ENCODE assay signal across 25 cellular contexts in the genomic region with DNA sequence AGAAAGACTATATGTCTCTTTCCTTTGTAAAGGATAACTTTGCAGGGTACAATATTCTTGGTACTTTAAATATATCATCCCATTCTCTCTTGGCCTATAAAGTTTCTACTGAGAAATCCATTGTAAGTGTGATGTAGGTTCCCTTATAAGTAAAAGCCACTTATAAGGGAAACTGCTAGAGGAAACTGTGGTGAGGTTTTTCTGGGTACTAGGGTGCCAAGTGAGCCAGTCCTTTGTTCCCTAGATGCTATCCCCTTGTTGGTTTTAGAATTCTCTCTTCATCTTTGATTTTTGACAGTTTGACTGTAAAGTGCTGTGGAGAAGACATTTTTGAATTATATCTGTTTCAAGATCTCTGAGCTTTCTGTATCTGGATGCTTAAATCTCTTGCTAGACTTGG.
DNase-seq lines count a peak whose midpoint lies in the region; ATAC-seq and TF ChIP-seq lines count a peak whose summit lies in the region.
"Had no signal": no experiment of that assay in that cellular context is flagged by ENCODE, and none has a peak within 500 bp of the region (broad histone marks: within the 10 kb centered on the region; RNA-seq: fewer than 3 reads in every experiment).

No MANE protein-coding gene starts in this region.

- H3K27me3 ChIP-seq in DND-41 (ENCODE audit: insufficient read depth, low read length, poor library complexity), result no peaks in the 10 kb centered on the region
- H3K27me3 ChIP-seq: esophagus muscularis mucosa, SJSA1 had no signal

- CTCF ChIA-PET in activated CD4-positive, alpha-beta T cell treated with anti-CD3 and anti-CD28 coated beads for 36 hours (lab: Charles Lee), result no interaction called here

- TF ChIP-seq CTCF in DND-41 (IDR thresholded peaks at IDR 0.05; ENCODE audit: borderline replicate concordance, extremely low read depth, low read length, poor library complexity, severe bottlenecking) (no peak), endothelial cell (IDR thresholded peaks at IDR 0.05; ENCODE audit: unreplicated experiment) (no peak)

- no peak for DNase-seq in activated CD4-positive, alpha-beta T cell treated with anti-CD3 and anti-CD28 coated beads for 36 hours
- DNase-seq in activated CD4-positive, alpha-beta T cell treated with anti-CD3 and anti-CD28 coated beads for 4 hours, result no peak
- DNase-seq in DND-41 (peak; percentile 79), NCI-H1092 (lab: John Stamatoyannopoulos, UW) (no peak), endothelial cell (ENCODE audit: low spot score) (no peak)
- DNase-seq in activated naive CD8-positive, alpha-beta T cell treated with anti-CD3 and anti-CD28 coated beads, Interleukin-2, amount 10 ng/mL, durations not matched to agents 7 days and 5 days, result no peak
- DNase-seq: 8988T; activated CD8-positive, alpha-beta memory T cell treated with anti-CD3 and anti-CD28 coated beads for 24 hours; amygdala; foreskin melanocyte; GM23248; HFFc6; NCI-H1694; NCI-H2171; NCI-H524 treated with DMSO at 0.1 percent for 48 hours; nucleus accumbens; stimulated activated CD8-positive, alpha-beta memory T cell treated with anti-CD3 and anti-CD28 coated beads, Interleukin-4, amount 100 ng/mL, for 48 hours had no signal

- POLR2A ChIA-PET in activated CD4-positive, alpha-beta T cell treated with anti-CD3 and anti-CD28 coated beads for 36 hours (lab: Charles Lee), result no interaction called here
- POLR2A ChIA-PET in activated naive CD8-positive, alpha-beta T cell treated with anti-CD3 and anti-CD28 coated beads, Interleukin-2, amount 10 ng/mL, durations not matched to agents 7 days and 5 days (lab: Charles Lee), result interaction anchor here (0.9 kb wide), 1 partner anchor 133 kb away, joined by 3 read pairs; no protein-coding TSS in a partner anchor

- no peak overlapping the region for H3K4me3 Mint-ChIP-seq in activated CD4-positive, alpha-beta T cell treated with anti-CD3 and anti-CD28 coated beads for 36 hours
- no peak overlapping the region for H3K4me3 Mint-ChIP-seq in T-helper 1 cell treated with Interleukin-12 subunit alpha and Interleukin-12 subunit beta and Interleukin-4 antibody, amounts not matched to agents 30 μg/mL and 1 μg/mL, for 36 hours
- H3K4me3 Mint-ChIP-seq in activated naive CD8-positive, alpha-beta T cell treated with anti-CD3 and anti-CD28 coated beads, Interleukin-2, amount 10 ng/mL, durations not matched to agents 7 days and 5 days, result peak overlapping the region; percentile 40
- H3K4me3 Mint-ChIP-seq in endothelial cell (ENCODE audit: unreplicated experiment), result no peak overlapping the region
- H3K4me3 Mint-ChIP-seq: HFFc6, memory B cell, type B pancreatic cell had no signal

- H3K27ac ChIP-seq in DND-41 (ENCODE audit: low read length), result peak overlapping the region; percentile 85
- H3K27ac ChIP-seq: coronary artery, esophagus muscularis mucosa, GM23248, SJSA1 had no signal

- H3K9me3 ChIP-seq in DND-41 (ENCODE audit: insufficient read depth, low read length, severe bottlenecking), result peaks cover 13% of the 10 kb centered on the region
- H3K9me3 ChIP-seq: esophagus muscularis mucosa, SJSA1 had no signal

- H3K4me3 ChIP-seq in DND-41 (ENCODE audit: low read depth in 1 of 2, low read length in 2 of 2), result no peak overlapping the region
- H3K4me3 ChIP-seq: coronary artery, esophagus muscularis mucosa, GM23248, SJSA1 had no signal

- no peaks in the 10 kb centered on the region for H4K20me1 ChIP-seq in DND-41 (ENCODE audit: insufficient read depth, low read length)

- H3K9ac ChIP-seq in DND-41 (ENCODE audit: low read depth, low read length), result peak overlapping the region; percentile 36; the same call in 1 of the 2 replicates
- H3K9ac ChIP-seq: GM23248 had no signal

- peaks cover 3% of the 10 kb centered on the region; the same call in 1 of the 2 replicates for H3K36me3 ChIP-seq in DND-41 (ENCODE audit: insufficient read depth, low read length)
- H3K36me3 ChIP-seq: esophagus muscularis mucosa, SJSA1 had no signal

- H2AFZ ChIP-seq in DND-41 (ENCODE audit: low read depth, low read length), result no peak overlapping the region
- H2AFZ ChIP-seq: GM23248 had no signal

- no peaks in the 10 kb centered on the region for H3K36me3 Mint-ChIP-seq in activated CD4-positive, alpha-beta T cell treated with anti-CD3 and anti-CD28 coated beads for 36 hours (ENCODE audit: low read depth)
- H3K36me3 Mint-ChIP-seq in T-helper 1 cell treated with Interleukin-12 subunit alpha and Interleukin-12 subunit beta and Interleukin-4 antibody, amounts not matched to agents 30 μg/mL and 1 μg/mL, for 36 hours (ENCODE audit: low read depth), result peaks cover 9% of the 10 kb centered on the region
- peaks cover 57% of the 10 kb centered on the region for H3K36me3 Mint-ChIP-seq in activated naive CD8-positive, alpha-beta T cell treated with anti-CD3 and anti-CD28 coated beads, Interleukin-2, amount 10 ng/mL, durations not matched to agents 7 days and 5 days
- no peaks in the 10 kb centered on the region for H3K36me3 Mint-ChIP-seq in endothelial cell (ENCODE audit: low read depth, unreplicated experiment)
- H3K36me3 Mint-ChIP-seq: memory B cell, type B pancreatic cell had no signal

- H3K79me2 ChIP-seq in DND-41 (ENCODE audit: insufficient read depth, low read length), result no peaks in the 10 kb centered on the region

- peak overlapping the region; percentile 27; the same call in 1 of the 2 replicates for H3K4me2 ChIP-seq in DND-41 (ENCODE audit: insufficient read depth, low read length)

- peaks cover 33% of the 10 kb centered on the region for H3K4me1 ChIP-seq in DND-41 (ENCODE audit: insufficient read depth, low read length)
- H3K4me1 ChIP-seq: esophagus muscularis mucosa, SJSA1 had no signal

- ATAC-seq in activated CD4-positive, alpha-beta T cell treated with anti-CD3 and anti-CD28 coated beads for 36 hours, result peak; percentile 44
- ATAC-seq in DND-41 (ENCODE audit: insufficient read depth, low read depth), result peak; percentile 96
- ATAC-seq in activated naive CD8-positive, alpha-beta T cell treated with anti-CD3 and anti-CD28 coated beads, Interleukin-2, amount 10 ng/mL, durations not matched to agents 7 days and 5 days (ENCODE audit: low read depth), result peak; percentile 92
- ATAC-seq in GM21786 (IDR thresholded peaks at IDR 0.05; ENCODE audit: unreplicated experiment), result no peak

- peaks cover 2% of the 10 kb centered on the region for H3K9me3 Mint-ChIP-seq in activated CD4-positive, alpha-beta T cell treated with anti-CD3 and anti-CD28 coated beads for 36 hours (ENCODE audit: low read depth)
- H3K9me3 Mint-ChIP-seq in T-helper 1 cell treated with Interleukin-12 subunit alpha and Interleukin-12 subunit beta and Interleukin-4 antibody, amounts not matched to agents 30 μg/mL and 1 μg/mL, for 36 hours, result peaks cover 10% of the 10 kb centered on the region
- peaks cover 39% of the 10 kb centered on the region for H3K9me3 Mint-ChIP-seq in activated naive CD8-positive, alpha-beta T cell treated with anti-CD3 and anti-CD28 coated beads, Interleukin-2, amount 10 ng/mL, durations not matched to agents 7 days and 5 days
- H3K9me3 Mint-ChIP-seq in endothelial cell (ENCODE audit: unreplicated experiment), result no peaks in the 10 kb centered on the region
- H3K9me3 Mint-ChIP-seq: type B pancreatic cell had no signal

- H3K4me1 Mint-ChIP-seq in activated CD4-positive, alpha-beta T cell treated with anti-CD3 and anti-CD28 coated beads for 36 hours, result peaks cover 7% of the 10 kb centered on the region
- peaks cover 14% of the 10 kb centered on the region for H3K4me1 Mint-ChIP-seq in T-helper 1 cell treated with Interleukin-12 subunit alpha and Interleukin-12 subunit beta and Interleukin-4 antibody, amounts not matched to agents 30 μg/mL and 1 μg/mL, for 36 hours (ENCODE audit: low read depth)
- peaks cover 20% of the 10 kb centered on the region for H3K4me1 Mint-ChIP-seq in activated naive CD8-positive, alpha-beta T cell treated with anti-CD3 and anti-CD28 coated beads, Interleukin-2, amount 10 ng/mL, durations not matched to agents 7 days and 5 days
- H3K4me1 Mint-ChIP-seq in endothelial cell (ENCODE audit: unreplicated experiment), result no peaks in the 10 kb centered on the region

- H3K27me3 Mint-ChIP-seq in activated CD4-positive, alpha-beta T cell treated with anti-CD3 and anti-CD28 coated beads for 36 hours, result no peaks in the 10 kb centered on the region
- peaks cover 4% of the 10 kb centered on the region for H3K27me3 Mint-ChIP-seq in T-helper 1 cell treated with Interleukin-12 subunit alpha and Interleukin-12 subunit beta and Interleukin-4 antibody, amounts not matched to agents 30 μg/mL and 1 μg/mL, for 36 hours (ENCODE audit: low read depth)
- no peaks in the 10 kb centered on the region for H3K27me3 Mint-ChIP-seq in activated naive CD8-positive, alpha-beta T cell treated with anti-CD3 and anti-CD28 coated beads, Interleukin-2, amount 10 ng/mL, durations not matched to agents 7 days and 5 days
- no peaks in the 10 kb centered on the region for H3K27me3 Mint-ChIP-seq in endothelial cell (ENCODE audit: unreplicated experiment)
- H3K27me3 Mint-ChIP-seq: IgD-negative memory B cell, type B pancreatic cell had no signal

- no peak overlapping the region for H3K27ac Mint-ChIP-seq in activated CD4-positive, alpha-beta T cell treated with anti-CD3 and anti-CD28 coated beads for 36 hours
- H3K27ac Mint-ChIP-seq in T-helper 1 cell treated with Interleukin-12 subunit alpha and Interleukin-12 subunit beta and Interleukin-4 antibody, amounts not matched to agents 30 μg/mL and 1 μg/mL, for 36 hours, result peak overlapping the region; percentile 53
- H3K27ac Mint-ChIP-seq in activated naive CD8-positive, alpha-beta T cell treated with anti-CD3 and anti-CD28 coated beads, Interleukin-2, amount 10 ng/mL, durations not matched to agents 7 days and 5 days, result peak overlapping the region; percentile 94
- no peak overlapping the region for H3K27ac Mint-ChIP-seq in endothelial cell (ENCODE audit: unreplicated experiment)
- H3K27ac Mint-ChIP-seq: HFFc6, IgD-negative memory B cell, memory B cell, type B pancreatic cell had no signal

- intact Hi-C loops in activated CD4-positive, alpha-beta T cell treated with anti-CD3 and anti-CD28 coated beads for 36 hours (cut with DNase I, micrococcal nuclease), result no loop called here

Comparison
In these comparisons a context has a peak if more than half of its experiments do, and no peak if none do; other contexts are left out.
1. H3K27ac Mint-ChIP-seq: peak in T-helper 1 cell treated with Interleukin-12 subunit alpha and Interleukin-12 subunit beta and Interleukin-4 antibody, amounts not matched to agents 30 μg/mL and 1 μg/mL, for 36 hours (single experiment) and activated naive CD8-positive, alpha-beta T cell treated with anti-CD3 and anti-CD28 coated beads, Interleukin-2, amount 10 ng/mL, durations not matched to agents 7 days and 5 days (single experiment); none in activated CD4-positive, alpha-beta T cell treated with anti-CD3 and anti-CD28 coated beads for 36 hours (single experiment) and endothelial cell (single experiment).